In genomic region chr11:116787436-116787785, GRCh38 we compare ENCODE assay signal across 8 cellular contexts.
DNase-seq lines count a peak whose midpoint lies in the region; ATAC-seq and TF ChIP-seq lines count a peak whose summit lies in the region.

No MANE protein-coding gene starts in this region.

- H3K4me3 ChIP-seq in DOHH2 (ENCODE audit: low read length) (peak overlapping the region; percentile 95), HL-60 (replicated peaks; ENCODE audit: insufficient read depth, low read length) (peak overlapping the region; percentile 92), muscle layer of duodenum (ENCODE audit: low read depth in 1 of 2, low read length in 2 of 2) (peak overlapping the region; percentile 86 to 94)

- H3F3A ChIP-seq in DOHH2 (ENCODE audit: control insufficient read depth, insufficient read depth): no peaks in the 10 kb centered on the region

- peak overlapping the region; percentile 93 for H3K27ac Mint-ChIP-seq in central memory CD8-positive, alpha-beta T cell (ENCODE audit: low read depth)

- H3K4me1 Mint-ChIP-seq in central memory CD8-positive, alpha-beta T cell: peaks cover 47% of the 10 kb centered on the region

- H3K27me3 Mint-ChIP-seq in central memory CD8-positive, alpha-beta T cell: no peaks in the 10 kb centered on the region

- H3K36me3 Mint-ChIP-seq in central memory CD8-positive, alpha-beta T cell (ENCODE audit: insufficient read depth): peaks cover 34% of the 10 kb centered on the region

- no peak for ATAC-seq in central memory CD8-positive, alpha-beta T cell (replicated peaks; ENCODE audit: extremely low read depth, poor library complexity, severe bottlenecking)
- no peak for ATAC-seq in HG03196 (IDR thresholded peaks at IDR 0.05; ENCODE audit: unreplicated experiment)

- no peaks in the 10 kb centered on the region for H3K27me3 ChIP-seq in DOHH2 (ENCODE audit: control insufficient read depth, low read length)
- H3K27me3 ChIP-seq in HL-60 (ENCODE audit: insufficient read depth, poor library complexity, severe bottlenecking): no peaks in the 10 kb centered on the region
- H3K27me3 ChIP-seq in muscle layer of duodenum (ENCODE audit: low read depth, low read length): no peaks in the 10 kb centered on the region

- TF ChIP-seq CTCF in DOHH2 (IDR thresholded peaks at IDR 0.05; ENCODE audit: low read depth, low read length, poor library complexity, severe bottlenecking) (no peak), HL-60 (IDR thresholded peaks at IDR 0.05; ENCODE audit: insufficient read depth, low read length) (no peak)

- H3K9me3 ChIP-seq in DOHH2 (ENCODE audit: control insufficient read depth, insufficient read depth, low read length): no peaks in the 10 kb centered on the region
- no peaks in the 10 kb centered on the region for H3K9me3 ChIP-seq in muscle layer of duodenum (ENCODE audit: control insufficient read depth in 1 of 2, low read length in 2 of 2)

- H3K79me2 ChIP-seq in DOHH2 (ENCODE audit: control insufficient read depth, low read length): peaks cover 28% of the 10 kb centered on the region

- DNase-seq in HL-60 (ENCODE audit: low read depth in 1 of 2, low spot score in 1 of 2) (no peak), cerebellar nuclear complex (lab: John Stamatoyannopoulos, UW) (no peak), NCI-H748 treated with DMSO at 0.1 percent for 48 hours (lab: John Stamatoyannopoulos, UW) (no peak), GDM1 (lab: John Stamatoyannopoulos, UW) (no peak)
- no peak for DNase-seq in central memory CD8-positive, alpha-beta T cell (ENCODE audit: low spot score in 2 of 2)

- H3K27ac ChIP-seq in DOHH2 (ENCODE audit: low read depth, low read length): no peak overlapping the region
- H3K27ac ChIP-seq in HL-60 (replicated peaks): peak overlapping the region; percentile 70
- H3K27ac ChIP-seq in muscle layer of duodenum (ENCODE audit: low read length): peak overlapping the region; percentile 92

- H3K4me2 ChIP-seq in DOHH2 (ENCODE audit: low read length): peak overlapping the region; percentile 77

- H4K20me1 ChIP-seq in DOHH2 (ENCODE audit: control insufficient read depth, insufficient read depth, low read depth, low read length): no peaks in the 10 kb centered on the region

- H3K4me3 Mint-ChIP-seq in central memory CD8-positive, alpha-beta T cell: peak overlapping the region; percentile 78

- H3K36me3 ChIP-seq in DOHH2 (ENCODE audit: control insufficient read depth, low read length) (peaks cover 53% of the 10 kb centered on the region), muscle layer of duodenum (ENCODE audit: control insufficient read depth in 1 of 2, insufficient read depth in 2 of 2, low read length in 2 of 2) (peaks cover 38 to 42% of the 10 kb centered on the region in 2 donors)

- H3K9me3 Mint-ChIP-seq in central memory CD8-positive, alpha-beta T cell: no peaks in the 10 kb centered on the region

- H3K4me1 ChIP-seq in DOHH2 (ENCODE audit: control insufficient read depth, low read length) (peaks cover 21% of the 10 kb centered on the region), muscle layer of duodenum (ENCODE audit: control insufficient read depth in 1 of 2, insufficient read depth in 2 of 2, low read length in 2 of 2) (peaks cover 8 to 29% of the 10 kb centered on the region in 2 donors)

- H3K9me2 ChIP-seq in DOHH2 (replicated peaks; ENCODE audit: control insufficient read depth, low read length): no peaks in the 10 kb centered on the region
